Comparison of ENCODE assay signal across 12 cellular contexts in the genomic region with DNA sequence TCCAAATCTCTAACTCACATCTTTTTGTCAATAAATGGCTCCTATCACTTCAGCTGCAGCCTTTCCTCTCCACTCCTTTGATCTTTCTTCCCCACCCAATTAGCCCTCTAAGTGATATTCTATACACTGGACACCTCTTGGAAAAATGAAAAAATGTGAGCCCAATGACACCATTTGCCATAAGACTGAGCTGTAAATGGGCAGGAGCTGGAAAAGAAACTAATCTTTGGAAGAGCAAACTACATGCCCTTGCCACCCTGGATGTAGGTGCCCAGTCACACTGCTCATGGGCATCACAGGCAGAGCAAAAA.
DNase-seq lines count a peak whose midpoint lies in the region; ATAC-seq, FAIRE-seq and TF ChIP-seq lines count a peak whose summit lies in the region.
"Had no signal": no experiment of that assay in that cellular context is flagged by ENCODE, and none has a peak within 500 bp of the region (broad histone marks: within the 10 kb centered on the region; RNA-seq: fewer than 3 reads in every experiment).

No MANE protein-coding gene starts in this region.

- CTCF ChIA-PET in K562 (lab: Yijun Ruan, JAX; ENCODE audit: low intra/inter-chr PET ratio) = no interaction called here

- BruUV-seq in K562 (replicated peaks; lab: Mats Ljungman, UMichigan) = no TSS peak

- H3K36me3 ChIP-seq in K562 (ENCODE audit: control insufficient read depth, insufficient read depth, low read length) = peaks cover 3% of the 10 kb centered on the region; the same call in 1 of the 3 replicates
- peaks cover 3 to 4% of the 10 kb centered on the region in 2 donors for H3K36me3 ChIP-seq in mucosa of rectum (ENCODE audit: control insufficient read depth in 2 of 2, insufficient read depth in 2 of 2, low read length in 2 of 2)

- H3K4me3 Mint-ChIP-seq in activated naive CD4-positive, alpha-beta T cell treated with anti-CD3 and anti-CD28 coated beads, Interleukin-2, amount 50 U/mL, for 24 hours = no peak overlapping the region
- H3K4me3 Mint-ChIP-seq in type B pancreatic cell = no peak overlapping the region
- H3K4me3 Mint-ChIP-seq: activated CD4-positive, alpha-beta T cell treated with anti-CD3 and anti-CD28 coated beads, Interleukin-2, amount 10 ng/mL, durations not matched to agents 7 days and 5 days had no signal

- H3K27me3 ChIP-seq in K562 (ENCODE audit: control insufficient read depth in 2 of 2, insufficient read depth in 2 of 2, low read length in 2 of 2) (no peaks in the 10 kb centered on the region), mucosa of rectum (ENCODE audit: control insufficient read depth in 2 of 2, insufficient read depth in 2 of 2, low read length in 2 of 2) (no peaks in the 10 kb centered on the region)

- TF ChIP-seq EP300 in K562 (IDR thresholded peaks at IDR 0.05; ENCODE audit: low read length) = no peak

- no peak overlapping the region for H3K4me2 ChIP-seq in K562 (ENCODE audit: insufficient read depth, low read length)

- POLR2A ChIA-PET in K562 (lab: Yijun Ruan, JAX) = interaction anchor here (0.7 to 2.1 kb wide), 4 partner anchors 9 to 167 kb away, joined by 3 to 7 read pairs (median 4); no protein-coding TSS in a partner anchor

- no peak overlapping the region for H3K27ac ChIP-seq in K562 (ENCODE audit: extremely low read depth, low read depth, low read length)
- peak overlapping the region; percentile 21 to 37 for H3K27ac ChIP-seq in mucosa of rectum (ENCODE audit: low read depth in 2 of 2, low read length in 2 of 2)

- H3K27ac Mint-ChIP-seq in activated naive CD4-positive, alpha-beta T cell treated with anti-CD3 and anti-CD28 coated beads, Interleukin-2, amount 50 U/mL, for 24 hours = peak overlapping the region; percentile 89
- H3K27ac Mint-ChIP-seq in type B pancreatic cell = peak overlapping the region; percentile 40

- no peaks in the 10 kb centered on the region for H3K27me3 Mint-ChIP-seq in activated naive CD4-positive, alpha-beta T cell treated with anti-CD3 and anti-CD28 coated beads, Interleukin-2, amount 50 U/mL, for 24 hours
- no peaks in the 10 kb centered on the region for H3K27me3 Mint-ChIP-seq in type B pancreatic cell
- H3K27me3 Mint-ChIP-seq: activated CD4-positive, alpha-beta T cell treated with anti-CD3 and anti-CD28 coated beads, Interleukin-2, amount 10 ng/mL, durations not matched to agents 7 days and 5 days had no signal

- H3K9ac ChIP-seq in K562 (ENCODE audit: insufficient read depth in 1 of 2, low read depth in 2 of 2, low read length in 2 of 2) = no peak overlapping the region
- H3K9ac ChIP-seq in mucosa of rectum (ENCODE audit: low read depth in 1 of 2, low read length in 2 of 2) = no peak overlapping the region

- H3K4me3 ChIP-seq in K562 (no peak overlapping the region), mucosa of rectum (ENCODE audit: low read length in 2 of 2) (no peak overlapping the region)

- in situ Hi-C loops in K562 (cut with MboI) = no loop called here

- TF ChIP-seq RAD21 in K562 (CRISPR knock-in tag; conservative IDR thresholded peaks at IDR 0.05 in 1 of 2, IDR thresholded peaks at IDR 0.05 in 1 of 2) = no peak

- H4K20me1 ChIP-seq in K562 (replicated peaks; ENCODE audit: control insufficient read depth, insufficient read depth, low read length) = no peaks in the 10 kb centered on the region

- ATAC-seq in K562 (no peak), SK-N-SH treated with all-trans-retinoic acid at 6 μM for 48 hours (no peak)

- DNase-seq in activated naive CD4-positive, alpha-beta T cell treated with anti-CD3 and anti-CD28 coated beads, Interleukin-2, amount 50 U/mL, for 16 hours = no peak
- DNase-seq in K562 (ENCODE audit: extremely low read depth in 1 of 4, low spot score in 3 of 4) = no peak
- no peak for DNase-seq in type B pancreatic cell (ENCODE audit: extremely low spot score, unreplicated experiment)
- DNase-seq in GM03348 (ENCODE audit: low spot score) = no peak
- DNase-seq in stimulated activated CD4-positive, alpha-beta T cell treated with anti-CD3 and anti-CD28 coated beads, Interleukin-4, amount 100 ng/mL, for 24 hours = no peak
- DNase-seq: Kasumi-1, NCI-H2081, trophoblast cell had no signal

- no peaks in the 10 kb centered on the region for H3K9me1 ChIP-seq in K562 (ENCODE audit: control insufficient read depth, insufficient read depth, low read length)

- H3K79me2 ChIP-seq in K562 (ENCODE audit: control insufficient read depth, insufficient read depth, low read length) = no peaks in the 10 kb centered on the region

- TF ChIP-seq POLR2A in K562 (conservative IDR thresholded peaks at IDR 0.05) = no peak

- no peak for FAIRE-seq in K562 (lab: Jason Lieb, UNC)

- H3K36me3 Mint-ChIP-seq in activated naive CD4-positive, alpha-beta T cell treated with anti-CD3 and anti-CD28 coated beads, Interleukin-2, amount 50 U/mL, for 24 hours = peaks cover 5% of the 10 kb centered on the region
- H3K36me3 Mint-ChIP-seq in type B pancreatic cell = peaks cover 37% of the 10 kb centered on the region

- TF ChIP-seq CTCF in K562 (IDR thresholded peaks at IDR 0.05 in 2 of 3, conservative IDR thresholded peaks at IDR 0.05 in 1 of 3; ENCODE audit: insufficient read depth in 2 of 3, low read depth in 1 of 3, low read length in 3 of 3) (no peak), type B pancreatic cell (conservative IDR thresholded peaks at IDR 0.05) (no peak)

- peaks cover 40% of the 10 kb centered on the region for H3K4me1 Mint-ChIP-seq in activated naive CD4-positive, alpha-beta T cell treated with anti-CD3 and anti-CD28 coated beads, Interleukin-2, amount 50 U/mL, for 24 hours
- H3K4me1 Mint-ChIP-seq in type B pancreatic cell (ENCODE audit: unreplicated experiment) = peaks cover 24% of the 10 kb centered on the region

- H3K9me3 ChIP-seq in K562 (replicated peaks; ENCODE audit: control insufficient read depth, insufficient read depth, low read depth, low read length) (no peaks in the 10 kb centered on the region), mucosa of rectum (ENCODE audit: control insufficient read depth in 2 of 2, low read length in 2 of 2) (no peaks in the 10 kb centered on the region)

- no peaks in the 10 kb centered on the region for H3K9me3 Mint-ChIP-seq in activated naive CD4-positive, alpha-beta T cell treated with anti-CD3 and anti-CD28 coated beads, Interleukin-2, amount 50 U/mL, for 24 hours
- no peaks in the 10 kb centered on the region for H3K9me3 Mint-ChIP-seq in type B pancreatic cell

- intact Hi-C loops in K562 (cut with micrococcal nuclease) = no loop called here

- H2AFZ ChIP-seq in K562 (ENCODE audit: low read depth, low read length) = no peak overlapping the region

- H3K4me1 ChIP-seq in K562 (replicated peaks in 1 of 2; ENCODE audit: control insufficient read depth in 2 of 2, insufficient read depth in 2 of 2, low read length in 2 of 2) (0 out of 5 replicates have a peak, but pooled peaks cover 0 to 3% of the 10 kb centered on the region in 2 experiments), mucosa of rectum (ENCODE audit: control insufficient read depth in 2 of 2, insufficient read depth in 2 of 2, low read length in 2 of 2) (peaks cover 0 to 5% of the 10 kb centered on the region in 2 donors)

TF ChIP-seq in K562, 482 proteins besides CTCF, POLR2A, EP300 and RAD21:
- TF ChIP-seq LEF1 (IDR thresholded peaks at IDR 0.05) (peak; percentile 58; the same call in 1 of the 2 replicates), TAL1 (IDR thresholded peaks at IDR 0.05) (peak; percentile 14; the same call in 1 of the 2 replicates), RBM34 (IDR thresholded peaks at IDR 0.05; ENCODE audit: borderline replicate concordance, insufficient read depth, low read length) (no peak)
TF ChIP-seq in K562: peak in this region for 2.

TF ChIP-seq in SK-N-SH treated with all-trans-retinoic acid at 6 μM for 48 hours, 23 proteins besides CTCF, POLR2A, EP300 and RAD21:
- TF ChIP-seq PPARA (CRISPR knock-in tag; IDR thresholded peaks at IDR 0.05; ENCODE audit: borderline replicate concordance) (no peak), ZC3H10 (CRISPR knock-in tag; IDR thresholded peaks at IDR 0.05) (no peak), ZNF565 (CRISPR knock-in tag; conservative IDR thresholded peaks at IDR 0.05; ENCODE audit: low read depth) (no peak), CSDC2 (CRISPR knock-in tag; IDR thresholded peaks at IDR 0.05) (no peak)
- TF ChIP-seq, protein P1, sequence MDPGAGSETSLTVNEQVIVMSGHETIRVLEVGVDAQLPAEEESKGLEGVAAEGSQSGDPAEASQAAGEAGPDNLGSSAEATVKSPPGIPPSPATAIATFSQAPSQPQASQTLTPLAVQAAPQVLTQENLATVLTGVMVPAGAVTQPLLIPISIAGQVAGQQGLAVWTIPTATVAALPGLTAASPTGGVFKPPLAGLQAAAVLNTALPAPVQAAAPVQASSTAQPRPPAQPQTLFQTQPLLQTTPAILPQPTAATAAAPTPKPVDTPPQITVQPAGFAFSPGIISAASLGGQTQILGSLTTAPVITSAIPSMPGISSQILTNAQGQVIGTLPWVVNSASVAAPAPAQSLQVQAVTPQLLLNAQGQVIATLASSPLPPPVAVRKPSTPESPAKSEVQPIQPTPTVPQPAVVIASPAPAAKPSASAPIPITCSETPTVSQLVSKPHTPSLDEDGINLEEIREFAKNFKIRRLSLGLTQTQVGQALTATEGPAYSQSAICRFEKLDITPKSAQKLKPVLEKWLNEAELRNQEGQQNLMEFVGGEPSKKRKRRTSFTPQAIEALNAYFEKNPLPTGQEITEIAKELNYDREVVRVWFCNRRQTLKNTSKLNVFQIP (CRISPR knock-in tag; IDR thresholded peaks at IDR 0.05; ENCODE audit: borderline replicate concordance, low read depth) = no peak
TF ChIP-seq in SK-N-SH treated with all-trans-retinoic acid at 6 μM for 48 hours: peak in this region for 0.
